In the genomic region with DNA sequence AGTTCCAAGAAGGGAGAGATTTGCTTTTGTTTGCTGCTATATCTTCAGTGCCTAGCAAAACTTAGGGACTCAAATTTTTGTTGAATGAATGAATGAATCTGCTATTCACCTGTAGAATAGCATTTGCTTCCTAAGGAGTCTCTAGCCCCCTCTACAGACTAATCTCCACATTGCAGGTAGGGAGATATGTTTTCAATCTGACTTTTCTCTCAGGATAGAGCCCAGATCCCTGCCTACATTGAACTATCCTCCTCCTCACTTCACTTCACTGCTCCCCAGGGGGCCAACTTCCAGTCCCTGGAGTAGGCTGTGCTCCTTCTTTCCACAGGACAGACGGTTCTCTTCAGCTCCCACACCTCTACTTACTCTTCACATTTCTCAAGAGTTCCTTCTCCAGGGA, we compare ENCODE assay signal across 10 cellular contexts.
DNase-seq lines count a peak whose midpoint lies in the region; ATAC-seq and TF ChIP-seq lines count a peak whose summit lies in the region.
"Had no signal": no experiment of that assay in that cellular context is flagged by ENCODE, and none has a peak within 500 bp of the region (broad histone marks: within the 10 kb centered on the region; RNA-seq: fewer than 3 reads in every experiment).

No MANE protein-coding gene starts in this region.

- H3K9me3 Mint-ChIP-seq in Calu3 (ENCODE audit: low read depth, unreplicated experiment) = no peaks in the 10 kb centered on the region

- H3K4me3 Mint-ChIP-seq in Calu3 (ENCODE audit: low read depth, unreplicated experiment) = no peak overlapping the region
- H3K4me3 Mint-ChIP-seq: activated naive CD4-positive, alpha-beta T cell treated with anti-CD3 and anti-CD28 coated beads, Interleukin-2, amount 50 U/mL, for 24 hours had no signal

- H3K9me2 ChIP-seq in SK-N-SH (no peaks in the 10 kb centered on the region), hepatocyte (replicated peaks; ENCODE audit: insufficient read depth) (no peaks in the 10 kb centered on the region)

- no peak for TF ChIP-seq POLR2A in sigmoid colon (IDR thresholded peaks at IDR 0.05)

- H4K20me1 ChIP-seq in SK-N-SH (ENCODE audit: insufficient read depth) = no peaks in the 10 kb centered on the region
- no peaks in the 10 kb centered on the region for H4K20me1 ChIP-seq in hepatocyte (ENCODE audit: insufficient read depth, poor library complexity, severe bottlenecking)

- no TSS peak for BruUV-seq in Calu3 (replicated peaks; lab: Mats Ljungman, UMichigan)

- H3K36me3 ChIP-seq in H7 (replicated peaks; ENCODE audit: control insufficient read depth, insufficient read depth, low read length) (no peaks in the 10 kb centered on the region), SK-N-SH (replicated peaks in 1 of 2; ENCODE audit: control insufficient read depth in 1 of 2, insufficient read depth in 2 of 2, low read length in 1 of 2) (no peaks in the 10 kb centered on the region), hepatocyte (replicated peaks; ENCODE audit: insufficient read depth, low read depth) (no peaks in the 10 kb centered on the region), sigmoid colon (no peaks in the 10 kb centered on the region)
- no peaks in the 10 kb centered on the region for H3K36me3 ChIP-seq in effector memory CD4-positive, alpha-beta T cell (ENCODE audit: control insufficient read depth, insufficient read depth, low read length)
- H3K36me3 ChIP-seq: SJCRH30 had no signal

- no peaks in the 10 kb centered on the region for H3K27me3 Mint-ChIP-seq in Calu3 (ENCODE audit: unreplicated experiment)
- H3K27me3 Mint-ChIP-seq: activated naive CD4-positive, alpha-beta T cell treated with anti-CD3 and anti-CD28 coated beads, Interleukin-2, amount 50 U/mL, for 24 hours had no signal

- TF ChIP-seq RAD21 in SK-N-SH (IDR thresholded peaks at IDR 0.05; ENCODE audit: low read length) = peak; percentile 50

- CTCF ChIA-PET in Calu3 (lab: Charles Lee) (no interaction called here), SK-N-SH (lab: Yijun Ruan, JAX) (interaction anchor here (0.7 to 1.1 kb wide), 2 partner anchors 32 to 105 kb away, joined by 3 read pairs; no protein-coding TSS in a partner anchor)

- H3K27ac ChIP-seq in SK-N-SH (ENCODE audit: low read depth in 2 of 2, low read length in 1 of 2) = no peak overlapping the region
- no peak overlapping the region for H3K27ac ChIP-seq in hepatocyte
- no peak overlapping the region for H3K27ac ChIP-seq in effector memory CD4-positive, alpha-beta T cell (ENCODE audit: insufficient read depth, low read length, poor library complexity, severe bottlenecking)
- no peak overlapping the region for H3K27ac ChIP-seq in sigmoid colon
- H3K27ac ChIP-seq: SJCRH30 had no signal

- no peak overlapping the region for H3K9ac ChIP-seq in SK-N-SH

- H3K79me2 ChIP-seq in SK-N-SH (ENCODE audit: insufficient read depth) (no peaks in the 10 kb centered on the region), hepatocyte (no peaks in the 10 kb centered on the region)

- DNase-seq in Calu3 = peak; percentile 70
- DNase-seq in H7 = peak; percentile 38
- no peak for DNase-seq in SK-N-SH
- DNase-seq in hepatocyte (ENCODE audit: low spot score) = peak; percentile 36
- DNase-seq in effector memory CD4-positive, alpha-beta T cell = no peak
- no peak for DNase-seq in GM19238 (ENCODE audit: insufficient read length, low spot score)
- DNase-seq in sigmoid colon = no peak

- H3K4me3 ChIP-seq in H7 (ENCODE audit: insufficient read depth, low read depth, low read length) (no peak overlapping the region), SK-N-SH (ENCODE audit: low read depth in 2 of 2, low read length in 1 of 2) (no peak overlapping the region), hepatocyte (no peak overlapping the region), sigmoid colon (no peak overlapping the region)
- no peak overlapping the region for H3K4me3 ChIP-seq in effector memory CD4-positive, alpha-beta T cell (ENCODE audit: insufficient read depth, low read depth, low read length, poor library complexity, severe bottlenecking)
- H3K4me3 ChIP-seq: SJCRH30 had no signal

- peaks cover 26% of the 10 kb centered on the region for H3F3A ChIP-seq in SK-N-SH (replicated peaks; ENCODE audit: insufficient read depth)

- H3K27ac Mint-ChIP-seq in Calu3 (ENCODE audit: unreplicated experiment) = no peak overlapping the region
- H3K27ac Mint-ChIP-seq: activated naive CD4-positive, alpha-beta T cell treated with anti-CD3 and anti-CD28 coated beads, Interleukin-2, amount 50 U/mL, for 24 hours had no signal

- POLR2A ChIA-PET in SK-N-SH (lab: Yijun Ruan, JAX) = no interaction called here

- TF ChIP-seq EP300 in SK-N-SH (IDR thresholded peaks at IDR 0.05; ENCODE audit: borderline replicate concordance in 1 of 2, low read depth in 1 of 2, low read length in 1 of 2) = no peak
- no peak for TF ChIP-seq EP300 in sigmoid colon (IDR thresholded peaks at IDR 0.05)

- intact Hi-C loops in Calu3 (cut with micrococcal nuclease; ENCODE audit: unreplicated experiment) = loop anchor here (1.0 to 10.0 kb wide), 4 partner anchors 93 to 150 kb away; no protein-coding TSS in a partner anchor
- intact Hi-C loops in sigmoid colon (cut with DNase I) = no loop called here

- H3K4me2 ChIP-seq in SK-N-SH = no peak overlapping the region
- no peak overlapping the region for H3K4me2 ChIP-seq in hepatocyte

- no peak overlapping the region for H2AFZ ChIP-seq in SK-N-SH (ENCODE audit: low read depth)
- H2AFZ ChIP-seq in hepatocyte = no peak overlapping the region

- peaks cover 8% of the 10 kb centered on the region for H3K4me1 Mint-ChIP-seq in Calu3 (ENCODE audit: low read depth, unreplicated experiment)
- H3K4me1 Mint-ChIP-seq: activated naive CD4-positive, alpha-beta T cell treated with anti-CD3 and anti-CD28 coated beads, Interleukin-2, amount 50 U/mL, for 24 hours had no signal

- no peaks in the 10 kb centered on the region for H3K36me3 Mint-ChIP-seq in Calu3 (ENCODE audit: insufficient read depth, unreplicated experiment)
- H3K36me3 Mint-ChIP-seq: activated naive CD4-positive, alpha-beta T cell treated with anti-CD3 and anti-CD28 coated beads, Interleukin-2, amount 50 U/mL, for 24 hours had no signal

- H3K9me3 ChIP-seq in SK-N-SH = no peaks in the 10 kb centered on the region
- H3K9me3 ChIP-seq in hepatocyte (ENCODE audit: low read depth) = no peaks in the 10 kb centered on the region
- no peaks in the 10 kb centered on the region for H3K9me3 ChIP-seq in effector memory CD4-positive, alpha-beta T cell (ENCODE audit: control insufficient read depth, low read length)
- H3K9me3 ChIP-seq in sigmoid colon = no peaks in the 10 kb centered on the region
- H3K9me3 ChIP-seq: SJCRH30 had no signal

- TF ChIP-seq CTCF in Calu3 (IDR thresholded peaks at IDR 0.05; ENCODE audit: unreplicated experiment) (peak; percentile 29), SK-N-SH (IDR thresholded peaks at IDR 0.05) (peak; percentile 66), hepatocyte (IDR thresholded peaks at IDR 0.05; ENCODE audit: poor library complexity) (peak; percentile 21), sigmoid colon (IDR thresholded peaks at IDR 0.05) (no peak)

- 33% methylated on average over 1 of the region's 1 CpG for WGBS in SK-N-SH (ENCODE audit: low lambda C conversion rate)
- WGBS in hepatocyte (ENCODE audit: low lambda C conversion rate, missing lambda C conversion rate) = 28% methylated on average over 1 of the region's 1 CpG
- WGBS in sigmoid colon, 2 donors = 32 to 60% methylated on average over 1 of the region's 1 CpG

- H3K27me3 ChIP-seq in H7 (ENCODE audit: control insufficient read depth, insufficient read depth, low read length) = no peaks in the 10 kb centered on the region
- no peaks in the 10 kb centered on the region for H3K27me3 ChIP-seq in SK-N-SH (ENCODE audit: insufficient read depth)
- no peaks in the 10 kb centered on the region for H3K27me3 ChIP-seq in hepatocyte
- H3K27me3 ChIP-seq in effector memory CD4-positive, alpha-beta T cell (replicated peaks; ENCODE audit: control insufficient read depth, insufficient read depth, low read length, poor library complexity, severe bottlenecking) = no peaks in the 10 kb centered on the region
- no peaks in the 10 kb centered on the region for H3K27me3 ChIP-seq in sigmoid colon
- H3K27me3 ChIP-seq: SJCRH30 had no signal

- no peak for ATAC-seq in HG03469 (IDR thresholded peaks at IDR 0.05; ENCODE audit: unreplicated experiment)

- H3K4me1 ChIP-seq in SK-N-SH (ENCODE audit: control insufficient read depth in 1 of 2, insufficient read depth in 2 of 2, low read depth in 1 of 2, low read length in 1 of 2) = peaks cover 2 to 29% of the 10 kb centered on the region in 2 experiments
- no peaks in the 10 kb centered on the region for H3K4me1 ChIP-seq in hepatocyte (ENCODE audit: insufficient read depth)
- H3K4me1 ChIP-seq in effector memory CD4-positive, alpha-beta T cell (ENCODE audit: control insufficient read depth, insufficient read depth, low read length, poor library complexity, severe bottlenecking) = no peaks in the 10 kb centered on the region
- H3K4me1 ChIP-seq in sigmoid colon = no peaks in the 10 kb centered on the region
- H3K4me1 ChIP-seq: SJCRH30 had no signal

TF ChIP-seq in SK-N-SH, 30 proteins besides CTCF, POLR2A, EP300 and RAD21:
- TF ChIP-seq SMC3 (IDR thresholded peaks at IDR 0.05; ENCODE audit: low read depth, low read length) = peak; percentile 27; the same call in 1 of the 2 replicates
- no peak for TF ChIP-seq EZH2phosphoT487 (IDR thresholded peaks at IDR 0.05; ENCODE audit: borderline replicate concordance, low read depth)

Comparison
In these comparisons a context has a peak if more than half of its experiments do, and no peak if none do; other contexts are left out.
1. DNase-seq: peak in Calu3 (single experiment), H7 (single experiment) and hepatocyte (single experiment); none in SK-N-SH (single experiment), effector memory CD4-positive, alpha-beta T cell (0 of 3), GM19238 (single experiment) and sigmoid colon (single experiment).
2. CTCF ChIP-seq: peak in Calu3 (single experiment), SK-N-SH (single experiment) and hepatocyte (single experiment); none in sigmoid colon (0 of 4).